ENCODE assay signal across 8 cellular contexts in genomic region chr9:70409800-70410199, GRCh38. TPM values are rescaled to one million over a fixed set of nuclear protein-coding genes. Genes with fewer than 3 reads are reported as not detected.
A peak's percentile ranks its signal among the peaks of the same experiment; 100 is the strongest.
DNase-seq lines count a peak whose midpoint lies in the region; ATAC-seq, FAIRE-seq and TF ChIP-seq lines count a peak whose summit lies in the region.

No MANE protein-coding gene starts in this region.

- H3K4me1 Mint-ChIP-seq in activated CD8-positive, alpha-beta memory T cell treated with anti-CD3 and anti-CD28 coated beads, Interleukin-2, amount 10 ng/mL, durations not matched to agents 7 days and 5 days: peaks cover 65% of the 10 kb centered on the region
- peaks cover 71% of the 10 kb centered on the region for H3K4me1 Mint-ChIP-seq in nephron progenitor cell

- intact Hi-C loops in GM12878 (cut with micrococcal nuclease; ENCODE audit: unreplicated experiment) (loop anchor here (5.0 kb wide), 4 partner anchors 67 to 193 kb away; no protein-coding TSS in a partner anchor), lower leg skin (cut with DNase I; ENCODE audit: low total_unique reads) (no loop called here), testis (cut with DNase I; ENCODE audit: low total_unique reads) (no loop called here)

- no peak for DNase-seq in activated CD8-positive, alpha-beta memory T cell treated with anti-CD3 and anti-CD28 coated beads, Interleukin-2, amount 10 ng/mL, durations not matched to agents 7 days and 5 days
- no peak for DNase-seq in activated CD8-positive, alpha-beta memory T cell treated with anti-CD3 and anti-CD28 coated beads, Interleukin-2, amount 50 U/mL, for 48 hours
- DNase-seq in GM12878 (ENCODE audit: low read depth, low spot score) (no peak), lower leg skin (ENCODE audit: low spot score in 2 of 2) (no peak), testis (no peak), NCI-H1105 (lab: John Stamatoyannopoulos, UW) (no peak), nephron progenitor cell (no peak)

- POLR2A ChIA-PET in GM12878 (lab: Charles Lee): interaction anchor here (0.8 to 1.4 kb wide), 4 partner anchors 7 to 13 kb away, joined by 3 to 7 read pairs (median 4); no protein-coding TSS in a partner anchor

- no peak for ATAC-seq in activated CD8-positive, alpha-beta memory T cell treated with anti-CD3 and anti-CD28 coated beads, Interleukin-2, amount 10 ng/mL, durations not matched to agents 7 days and 5 days
- ATAC-seq in GM12878: no peak
- ATAC-seq in GM18520 (IDR thresholded peaks at IDR 0.05; ENCODE audit: unreplicated experiment): no peak

- H3K9me3 ChIP-seq in GM12878 (replicated peaks; ENCODE audit: control insufficient read depth, insufficient read depth, low read length) (no peaks in the 10 kb centered on the region), testis (no peaks in the 10 kb centered on the region)

- H3K4me3 Mint-ChIP-seq in activated CD8-positive, alpha-beta memory T cell treated with anti-CD3 and anti-CD28 coated beads, Interleukin-2, amount 10 ng/mL, durations not matched to agents 7 days and 5 days: peak overlapping the region; percentile 96
- no peak overlapping the region for H3K4me3 Mint-ChIP-seq in nephron progenitor cell

- no peak overlapping the region for H3K9ac ChIP-seq in GM12878 (ENCODE audit: control insufficient read depth, insufficient read depth, low read length)

- H3K27me3 ChIP-seq in GM12878 (replicated peaks in 1 of 2; ENCODE audit: control insufficient read depth in 2 of 2, insufficient read depth in 2 of 2, low read length in 1 of 2) (no peaks in the 10 kb centered on the region), testis (no peaks in the 10 kb centered on the region)

- CTCF ChIA-PET in activated CD8-positive, alpha-beta memory T cell treated with anti-CD3 and anti-CD28 coated beads, Interleukin-2, amount 10 ng/mL, durations not matched to agents 7 days and 5 days (lab: Charles Lee): interaction anchor here (1.3 kb wide), 1 partner anchor 9 kb away, joined by 4 read pairs; no protein-coding TSS in a partner anchor
- CTCF ChIA-PET in GM12878 (lab: Yijun Ruan, JAX): interaction anchor here (1.1 to 1.6 kb wide), 7 partner anchors 8 to 192 kb away, joined by 3 to 9 read pairs (median 4); no protein-coding TSS in a partner anchor

- peak overlapping the region; percentile 97 for H3K27ac Mint-ChIP-seq in activated CD8-positive, alpha-beta memory T cell treated with anti-CD3 and anti-CD28 coated beads, Interleukin-2, amount 10 ng/mL, durations not matched to agents 7 days and 5 days
- no peak overlapping the region for H3K27ac Mint-ChIP-seq in nephron progenitor cell

- no TSS peak for BruUV-seq in GM12878 (replicated peaks; lab: Mats Ljungman, UMichigan)

- H3K9me3 Mint-ChIP-seq in activated CD8-positive, alpha-beta memory T cell treated with anti-CD3 and anti-CD28 coated beads, Interleukin-2, amount 10 ng/mL, durations not matched to agents 7 days and 5 days (ENCODE audit: low read depth): no peaks in the 10 kb centered on the region
- H3K9me3 Mint-ChIP-seq in nephron progenitor cell: no peaks in the 10 kb centered on the region

- no peak for TF ChIP-seq RAD21 in GM12878 (IDR thresholded peaks at IDR 0.05; ENCODE audit: insufficient read depth, low read depth, low read length)

- in situ Hi-C loops in GM12878 (cut with MboI): loop anchor here (25.0 kb wide), 2 partner anchors 1503 to 1772 kb away; partner anchors contain the start of genes ABHD17B and C9orf85

- H3K4me1 ChIP-seq in GM12878 (ENCODE audit: control insufficient read depth, insufficient read depth, low read length) (peaks cover 24% of the 10 kb centered on the region), testis (peaks cover 46% of the 10 kb centered on the region)

- RAD21 ChIA-PET in GM12878 (lab: Charles Lee; ENCODE audit: unreplicated experiment): interaction anchor here (1.0 to 2.2 kb wide), 4 partner anchors 9 to 193 kb away, joined by 3 to 8 read pairs (median 6); no protein-coding TSS in a partner anchor

- TF ChIP-seq CTCF in GM12878 (IDR thresholded peaks at IDR 0.05 in 2 of 3, conservative IDR thresholded peaks at IDR 0.05 in 1 of 3; ENCODE audit: control insufficient read depth in 2 of 3, extremely low read depth in 1 of 3, insufficient read depth in 1 of 3, low read depth in 3 of 3, low read length in 3 of 3) (no peak), lower leg skin (IDR thresholded peaks at IDR 0.05) (no peak), testis (IDR thresholded peaks at IDR 0.05) (no peak), nephron progenitor cell (IDR thresholded peaks at IDR 0.05) (no peak)

- H3K79me2 ChIP-seq in GM12878 (ENCODE audit: control insufficient read depth, insufficient read depth, low read length): 0 out of 2 replicates have a peak, but pooled peaks cover 2% of the 10 kb centered on the region

- no peaks in the 10 kb centered on the region for H3K36me3 ChIP-seq in GM12878 (ENCODE audit: control insufficient read depth in 2 of 2, insufficient read depth in 2 of 2, low read length in 1 of 2)
- no peaks in the 10 kb centered on the region for H3K36me3 ChIP-seq in testis (ENCODE audit: low read depth, missing control alignments)

- H3K36me3 Mint-ChIP-seq in activated CD8-positive, alpha-beta memory T cell treated with anti-CD3 and anti-CD28 coated beads, Interleukin-2, amount 10 ng/mL, durations not matched to agents 7 days and 5 days: peaks cover 11% of the 10 kb centered on the region
- H3K36me3 Mint-ChIP-seq in nephron progenitor cell (ENCODE audit: low read depth): no peaks in the 10 kb centered on the region

- SMC1A ChIA-PET in GM12878 (lab: Charles Lee; ENCODE audit: uncharacterized antibody, unreplicated experiment): interaction anchor here (0.9 to 1.6 kb wide), 3 partner anchors 10 to 16 kb away, joined by 3 to 10 read pairs (median 4); no protein-coding TSS in a partner anchor

- no peak for TF ChIP-seq POLR2A in GM12878 (IDR thresholded peaks at IDR 0.05; ENCODE audit: low read depth, low read length)
- no peak for TF ChIP-seq POLR2A in lower leg skin (IDR thresholded peaks at IDR 0.05)
- no peak for TF ChIP-seq POLR2A in testis (IDR thresholded peaks at IDR 0.05)

- no peak overlapping the region for H3K4me3 ChIP-seq in GM12878
- H3K4me3 ChIP-seq in lower leg skin (ENCODE audit: low read depth, poor library complexity, severe bottlenecking): peak overlapping the region; percentile 99
- H3K4me3 ChIP-seq in testis: peak overlapping the region in 1 of 2 donors; percentile 95

- peak overlapping the region; percentile 20; the same call in 1 of the 2 replicates for H3K4me2 ChIP-seq in GM12878 (ENCODE audit: control insufficient read depth, insufficient read depth)

- H3K27ac ChIP-seq in GM12878 (ENCODE audit: control insufficient read depth, insufficient read depth) (no peak overlapping the region), testis (peak overlapping the region; percentile 99)

- TF ChIP-seq EP300 in GM12878 (IDR thresholded peaks at IDR 0.05; ENCODE audit: borderline replicate concordance in 1 of 2, control insufficient read depth in 1 of 2, low read depth in 2 of 2, low read length in 2 of 2): no peak

- H2AFZ ChIP-seq in GM12878 (ENCODE audit: control insufficient read depth, low read depth, low read length): no peak overlapping the region

- no peaks in the 10 kb centered on the region for H3K27me3 Mint-ChIP-seq in activated CD8-positive, alpha-beta memory T cell treated with anti-CD3 and anti-CD28 coated beads, Interleukin-2, amount 10 ng/mL, durations not matched to agents 7 days and 5 days
- peaks cover 50% of the 10 kb centered on the region for H3K27me3 Mint-ChIP-seq in nephron progenitor cell (ENCODE audit: low read depth, poor library complexity)

- WGBS in GM12878 (ENCODE audit: insufficient coverage, insufficient replicate concordance, low lambda C conversion rate, missing lambda C conversion rate): 0% methylated on average over 2 of the region's 2 CpGs
- WGBS in lower leg skin, 2 donors: 7 to 15% methylated on average over 2 of the region's 2 CpGs
- WGBS in testis, 2 donors: 29 to 40% methylated on average over 2 of the region's 2 CpGs

- no peaks in the 10 kb centered on the region for H4K20me1 ChIP-seq in GM12878 (ENCODE audit: control insufficient read depth, insufficient read depth)

- FAIRE-seq in GM12878 (lab: Jason Lieb, UNC): no peak

TF ChIP-seq in GM12878, 131 proteins besides CTCF, POLR2A, EP300 and RAD21 (continues in another document):
- TF ChIP-seq IKZF1 (conservative IDR thresholded peaks at IDR 0.05) (no peak), STAT3 (IDR thresholded peaks at IDR 0.05; ENCODE audit: low read depth, low read length) (no peak), MEF2A (IDR thresholded peaks at IDR 0.05; ENCODE audit: insufficient read depth, low read depth, low read length) (no peak), ZNF622 (IDR thresholded peaks at IDR 0.05) (no peak)

RNA-seq across cellular contexts. Expression of gene KLF9, which starts 4.7 kb away (rescaled TPM):
- 10 to 100 TPM; 12.0 to 12.2 TPM for total RNA-seq in activated CD8-positive, alpha-beta memory T cell treated with anti-CD3 and anti-CD28 coated beads, Interleukin-2, amount 10 ng/mL, durations not matched to agents 7 days and 5 days
- 4.6 and 5.6 TPM in 2 replicates for total RNA-seq in GM12878 (2013; cell fraction: nucleolus; rRNA removed)
- total RNA-seq in GM12878 (2014; rRNA removed): 0.87 and 0.90 TPM in 2 replicates
- 0.76 and 1.1 TPM in 2 replicates for total RNA-seq in GM12878 (2014; rRNA removed; fragmentation: Illumina TruSeq; extraction: Trizol)
- 0.95 and 1.1 TPM in 2 replicates for total RNA-seq in GM12878 (2021)
- 0.80 TPM for polyA plus RNA-seq in GM12878 (2011; ENCODE audit: low read depth)
- 0.96 and 1.2 TPM in 2 replicates for polyA plus RNA-seq in GM12878 (2011; rRNA removed)
- polyA plus RNA-seq in GM12878 (2011; cell fraction: cytosol; rRNA removed): 0.53 and 0.60 TPM in 2 replicates
- polyA plus RNA-seq in GM12878 (2011; cell fraction: nucleus; rRNA removed): 0.39 and 0.48 TPM in 2 replicates
- 1.2 and 1.6 TPM in 2 replicates for polyA plus RNA-seq in GM12878 (2012)
- 0.96 and 1.2 TPM in 2 replicates for polyA plus RNA-seq in GM12878 (2014; fragmentation: Illumina TruSeq; extraction: Trizol)
- polyA plus RNA-seq in GM12878 (2014; fragmentation: Nextera tagmentation; extraction: Ambion mirVana): under 1 TPM; 0.35 to 0.53 TPM
- 0.63 and 0.90 TPM in 2 replicates for polyA plus RNA-seq in GM12878 (2014; rRNA removed)
- under 1 TPM; 0.09 to 0.10 TPM for polyA plus RNA-seq in GM12878 (2016; fragmentation: Nextera tagmentation; extraction: Ambion mirVana)
- polyA minus RNA-seq in GM12878 (2011; rRNA and poly(A)+ RNA removed): 0.95 and 1.2 TPM in 2 replicates
- 0.31 and 0.40 TPM in 2 replicates for polyA minus RNA-seq in GM12878 (2011; cell fraction: cytosol; rRNA and poly(A)+ RNA removed)
- 0.60 and 0.77 TPM in 2 replicates for polyA minus RNA-seq in GM12878 (2011; cell fraction: nucleus; rRNA and poly(A)+ RNA removed)
- total RNA-seq in lower leg skin: 100 to 1,000 TPM in 2 of 4 donors, 10 to 100 TPM in 2; 71.5 to 198 (median 104) TPM
- total RNA-seq in testis: 10 to 100 TPM; 39.8 to 47.9 TPM
- 11.8 TPM for polyA plus RNA-seq in testis (ENCODE audit: insufficient read depth, low read depth, low replicate concordance)
